ENCODE assay signal across 8 cellular contexts in the genomic region with DNA sequence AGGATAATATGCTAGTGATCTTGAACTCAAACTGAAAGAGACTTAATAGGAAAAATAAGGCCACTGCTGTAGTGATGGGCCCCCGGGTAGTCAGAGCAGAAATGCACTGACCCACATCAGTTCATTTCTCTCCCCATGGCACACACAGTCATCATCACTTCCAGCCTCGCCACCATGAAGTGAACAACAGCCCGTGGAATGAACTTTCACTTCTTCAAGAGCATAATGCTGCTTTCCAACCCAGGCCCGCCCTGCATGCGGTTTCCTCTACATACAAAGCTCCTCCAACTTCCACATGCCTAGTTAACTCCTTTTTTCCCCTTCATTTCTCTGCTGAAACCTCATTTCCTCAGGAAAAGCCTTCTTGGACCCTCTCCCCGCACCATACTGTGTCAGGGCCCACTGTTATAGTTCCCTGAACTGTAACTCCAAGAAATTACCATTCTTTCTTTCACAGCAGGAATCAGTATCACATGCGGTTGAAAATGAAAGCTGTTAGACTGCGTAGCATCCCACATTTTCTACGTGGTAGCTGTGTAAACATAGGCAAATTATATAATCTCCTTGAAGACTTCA.
DNase-seq lines count a peak whose midpoint lies in the region; ATAC-seq, FAIRE-seq and TF ChIP-seq lines count a peak whose summit lies in the region.

No MANE protein-coding gene starts in this region.

- ATAC-seq in GM18519 (IDR thresholded peaks at IDR 0.05; ENCODE audit: low FRiP score, unreplicated experiment) (peak; percentile 67), HG02870 (IDR thresholded peaks at IDR 0.05; ENCODE audit: unreplicated experiment) (peak; percentile 74), PC-3 (peak; percentile 62), left lung (peak; percentile 88)

- no peak for FAIRE-seq in frontal cortex (lab: Jason Lieb, UNC)

- DNase-seq in PC-3 (peak; percentile 71), left lung (peak; percentile 70 to 81), frontal cortex (ENCODE audit: low spot score in 2 of 2) (no peak)
- peak; percentile 30 for DNase-seq in stimulated activated CD8-positive, alpha-beta memory T cell treated with anti-CD3 and anti-CD28 coated beads, Interleukin-4, amount 100 ng/mL, for 24 hours (ENCODE audit: low read depth)
- DNase-seq in effector CD4-positive, alpha-beta T cell, result no peak

- no peak for TF ChIP-seq CTCF in PC-3 (conservative IDR thresholded peaks at IDR 0.05; ENCODE audit: low read depth, low read length)
- no peak for TF ChIP-seq CTCF in left lung (IDR thresholded peaks at IDR 0.05)

- peak overlapping the region; percentile 73 for H2AFZ ChIP-seq in PC-3 (ENCODE audit: low read length)

- no peaks in the 10 kb centered on the region for H3K9me2 ChIP-seq in PC-3 (replicated peaks; ENCODE audit: low read length)

- intact Hi-C loops in PC-3 (cut with micrococcal nuclease), result loop anchor here (2.0 to 10.0 kb wide), 2 partner anchors 30 to 122 kb away; no protein-coding TSS in a partner anchor
- intact Hi-C loops in left lung (cut with DNase I), result no loop called here

- H3F3A ChIP-seq in PC-3 (ENCODE audit: low read length, unreplicated experiment), result no peaks in the 10 kb centered on the region

- no TSS peak for BruUV-seq in PC-3 (replicated peaks; lab: Mats Ljungman, UMichigan)

- CTCF ChIA-PET in PC-3 (lab: Charles Lee), result no interaction called here

- 7 to 55% (median 18%) methylated on average over 9 of the region's 9 CpGs for WGBS in adipose tissue, 3 donors

- peak overlapping the region; percentile 39 for H3K9ac ChIP-seq in PC-3 (ENCODE audit: low read length)

- H3K9me3 ChIP-seq in PC-3 (ENCODE audit: low read length) (no peaks in the 10 kb centered on the region), left lung (no peaks in the 10 kb centered on the region)

- POLR2A ChIA-PET in PC-3 (lab: Charles Lee; ENCODE audit: unreplicated experiment), result no interaction called here

- H3K27ac ChIP-seq in PC-3 (ENCODE audit: low read length) (peak overlapping the region; percentile 84), adipose tissue (ENCODE audit: low read depth, low read length) (peak overlapping the region; percentile 3), left lung (peak overlapping the region; percentile 77 to 89)

- H3K4me3 ChIP-seq in PC-3 (ENCODE audit: low read length) (peak overlapping the region; percentile 45), left lung (peak overlapping the region in 1 of 2 donors; percentile 25)

- no peaks in the 10 kb centered on the region for H3K27me3 ChIP-seq in PC-3 (ENCODE audit: low read length)
- H3K27me3 ChIP-seq in left lung, result no peaks in the 10 kb centered on the region

- H3K36me3 ChIP-seq in PC-3 (ENCODE audit: low read depth, low read length) (no peaks in the 10 kb centered on the region), left lung (no peaks in the 10 kb centered on the region)

- H3K4me1 ChIP-seq in PC-3 (ENCODE audit: insufficient read depth, low read length), result peaks cover 25% of the 10 kb centered on the region
- H3K4me1 ChIP-seq in left lung, result peaks cover 10 to 24% of the 10 kb centered on the region in 2 donors

- H3K79me2 ChIP-seq in PC-3 (ENCODE audit: low read length), result no peaks in the 10 kb centered on the region

- no peaks in the 10 kb centered on the region for H4K20me1 ChIP-seq in PC-3 (ENCODE audit: low read length)

- H3K4me2 ChIP-seq in PC-3 (ENCODE audit: low read length), result peak overlapping the region; percentile 68

Comparison
In these comparisons a context has a peak if more than half of its experiments do, and no peak if none do; other contexts are left out.
1. DNase-seq: peak in PC-3 (single experiment), left lung (2 of 2) and stimulated activated CD8-positive, alpha-beta memory T cell treated with anti-CD3 and anti-CD28 coated beads, Interleukin-4, amount 100 ng/mL, for 24 hours (single experiment); none in effector CD4-positive, alpha-beta T cell (single experiment) and frontal cortex (0 of 2).
2. H3K27ac ChIP-seq: peak in every context shown above with its lines; median percentile 84 in PC-3; 83 in left lung; 3 in adipose tissue.
3. Peak in every context shown above with its lines, with median percentiles within 50 percentile points of each other: ATAC-seq.